In the genomic region with DNA sequence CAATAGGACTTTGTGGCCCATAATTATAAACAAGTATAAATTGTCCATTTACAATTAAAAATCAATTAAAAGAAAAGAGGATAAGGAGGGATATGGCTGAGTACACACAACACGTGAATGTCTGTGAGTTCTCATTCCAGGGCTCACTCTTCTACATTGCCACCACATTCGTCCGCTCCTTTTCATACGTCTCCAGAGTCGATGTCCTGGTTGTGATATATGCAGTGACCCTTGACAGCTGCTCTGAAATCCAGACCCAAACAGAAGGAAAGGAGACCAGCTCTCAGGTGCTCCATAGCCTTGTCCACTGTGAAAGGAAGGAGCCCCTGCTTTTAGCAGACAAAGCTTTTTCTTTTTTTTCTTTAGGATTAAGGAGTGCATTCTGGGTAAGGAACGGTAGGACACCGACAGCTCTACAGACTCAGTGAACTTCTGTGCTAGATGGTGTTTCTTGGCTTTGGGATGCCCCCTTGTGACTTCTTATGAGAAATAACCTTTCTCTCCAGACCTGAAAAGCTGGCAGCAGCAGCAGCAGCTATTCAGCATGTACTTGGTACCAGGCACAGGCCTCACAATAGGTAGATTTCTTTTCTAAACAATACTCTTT, we compare ENCODE assay signal across 8 cellular contexts. TPM values are rescaled to one million over a fixed set of nuclear protein-coding genes. Genes with fewer than 3 reads are reported as not detected.
A peak's percentile ranks its signal among the peaks of the same experiment; 100 is the strongest.
DNase-seq lines count a peak whose midpoint lies in the region; ATAC-seq and TF ChIP-seq lines count a peak whose summit lies in the region.

No MANE protein-coding gene starts in this region.

- H3K4me3 ChIP-seq in right lobe of liver, result no peak overlapping the region

- no peaks in the 10 kb centered on the region for H3K4me1 ChIP-seq in right lobe of liver

- 63% methylated on average over 7 of the region's 7 CpGs for WGBS in right lobe of liver (ENCODE audit: insufficient coverage, low coverage, low lambda C conversion rate, missing lambda C conversion rate)

- ATAC-seq in right lobe of liver, result peak; percentile 71 to 80 (median 74)
- ATAC-seq in GM21515 (IDR thresholded peaks at IDR 0.05; ENCODE audit: unreplicated experiment), result no peak
- no peak for ATAC-seq in HG03108 (IDR thresholded peaks at IDR 0.05; ENCODE audit: unreplicated experiment)

- no peak for TF ChIP-seq POLR2A in right lobe of liver (IDR thresholded peaks at IDR 0.05)

- TF ChIP-seq CTCF in right lobe of liver (IDR thresholded peaks at IDR 0.05), result peak; percentile 11 to 32 (median 28)

- intact Hi-C loops in right lobe of liver (cut with DNase I), result no loop called here

- no peaks in the 10 kb centered on the region for H3K9me3 ChIP-seq in right lobe of liver

- peak; percentile 21 for DNase-seq in DMS153 (lab: John Stamatoyannopoulos, UW)
- DNase-seq in HS-5 (ENCODE audit: low read depth), result peak; percentile 16
- DNase-seq in NCI-H82 treated with DMSO at 0.1 percent for 48 hours (lab: John Stamatoyannopoulos, UW; ENCODE audit: unreplicated experiment), result peak; percentile 74
- DNase-seq in caudate nucleus (lab: John Stamatoyannopoulos, UW), result peak in 35 of 61 donors; percentile 5 to 88 (median 31)
- DNase-seq in right lobe of liver, result no peak
- DNase-seq in T-helper 9 cell, result no peak

- no peaks in the 10 kb centered on the region for H3K27me3 ChIP-seq in right lobe of liver

- H3K27ac ChIP-seq in caudate nucleus (ENCODE audit: low read depth, low read length), result peak overlapping the region; percentile 18
- no peak overlapping the region for H3K27ac ChIP-seq in right lobe of liver

- peaks cover 0 to 60% (median 8%) of the 10 kb centered on the region in 4 donors for H3K36me3 ChIP-seq in right lobe of liver

RNA-seq across cellular contexts. Expression of gene DNAJB13, which starts 19.7 kb away (rescaled TPM):
- not detected for total RNA-seq in right lobe of liver

RNA-seq across cellular contexts. Expression of gene UCP2, which starts 51.5 kb away (rescaled TPM):
- total RNA-seq in right lobe of liver, result 10 to 100 TPM in 1 of 6 experiments, 1 to 10 TPM in 5; 5.2 to 41.3 (median 8.7) TPM

RNA-seq across cellular contexts. Expression of gene PAAF1, which starts 54.3 kb away (rescaled TPM):
- 10 to 100 TPM in 2 of 6 experiments, 1 to 10 TPM in 4; 7.4 to 15.4 (median 9.1) TPM for total RNA-seq in right lobe of liver

RNA-seq across cellular contexts. Expression of gene COA4, which starts 54.5 kb away (rescaled TPM):
- 100 to 1,000 TPM in 2 of 6 experiments, 10 to 100 TPM in 4; 48.8 to 116 (median 56.0) TPM for total RNA-seq in right lobe of liver

Comparison
In these comparisons a context has a peak if more than half of its experiments do, and no peak if none do; other contexts are left out.
1. DNase-seq: peak in DMS153 (single experiment), HS-5 (single experiment), NCI-H82 treated with DMSO at 0.1 percent for 48 hours (single experiment) and caudate nucleus (35 of 61); none in right lobe of liver (0 of 3) and T-helper 9 cell (single experiment).
2. ATAC-seq: peak in right lobe of liver (4 of 4); none in GM21515 (single experiment) and HG03108 (single experiment).